ENCODE assay signal across 1 cellular context in the genomic region with DNA sequence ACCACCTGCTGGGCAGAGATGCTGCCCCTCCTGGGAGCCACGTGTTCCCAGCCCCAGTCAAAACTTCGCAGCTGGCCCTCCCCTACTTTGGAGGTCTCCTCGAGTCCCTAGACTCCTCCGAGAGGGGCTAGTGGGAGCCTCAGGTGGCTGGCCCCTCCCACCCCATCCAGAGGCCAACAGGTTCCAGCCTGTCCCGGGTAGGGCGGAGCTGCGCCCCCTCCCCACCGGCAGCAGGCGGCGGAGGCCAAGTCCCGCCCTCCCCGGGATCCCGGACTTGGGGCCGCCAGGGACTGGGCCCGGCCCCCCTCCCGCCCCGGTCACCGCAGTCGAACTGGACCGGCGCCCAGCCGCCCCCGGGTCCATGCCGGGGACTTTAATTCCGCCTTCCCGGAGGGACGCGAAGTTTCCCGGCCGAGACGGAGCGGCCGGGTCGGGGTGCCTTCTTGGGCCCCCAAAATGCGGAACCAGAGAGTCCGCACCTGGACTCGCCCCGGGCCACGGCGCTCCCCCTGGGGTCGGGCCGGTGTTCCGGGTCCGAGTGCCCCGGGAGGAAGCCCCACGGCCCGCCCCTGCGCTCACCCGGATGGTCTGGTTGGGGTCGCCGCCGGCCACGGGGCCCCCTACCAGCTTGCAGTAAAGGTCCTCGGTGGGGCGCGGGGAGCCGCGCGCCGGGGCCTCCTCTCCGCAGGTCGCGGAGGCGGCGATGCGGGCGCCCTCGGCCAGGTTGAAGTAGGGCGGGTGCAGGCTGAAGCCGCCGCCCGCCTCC.
TF ChIP-seq lines count a peak whose summit lies in the region.

No MANE protein-coding gene starts in this region.

TF ChIP-seq in liver, 16 proteins besides CTCF, POLR2A, EP300 and RAD21 (continued from another document):
- no peak for TF ChIP-seq NR2F2 (IDR thresholded peaks at IDR 0.05)
